22 cellular contexts compared by ENCODE assay signal in the genomic region with DNA sequence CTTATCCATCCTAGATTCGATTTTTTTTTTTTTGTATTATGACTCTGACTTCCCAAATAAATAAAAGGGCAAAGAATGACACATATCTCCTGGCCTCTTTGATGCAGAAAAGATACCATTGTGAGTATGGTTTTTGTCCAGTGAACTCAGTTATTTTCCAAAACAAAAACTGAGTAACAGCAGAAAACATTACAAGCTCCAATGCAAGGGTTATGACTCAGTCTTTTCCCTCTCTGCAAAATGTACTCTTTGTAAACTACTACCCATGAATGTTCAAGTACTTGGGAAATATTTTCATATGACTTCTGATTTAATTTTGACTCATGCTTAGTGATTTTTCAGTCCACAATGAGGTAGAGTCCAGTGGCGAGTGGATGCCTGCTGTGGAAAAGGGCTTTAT.
DNase-seq lines count a peak whose midpoint lies in the region; ATAC-seq, FAIRE-seq and TF ChIP-seq lines count a peak whose summit lies in the region.
"Had no signal": no experiment of that assay in that cellular context is flagged by ENCODE, and none has a peak within 500 bp of the region (broad histone marks: within the 10 kb centered on the region; RNA-seq: fewer than 3 reads in every experiment).

No MANE protein-coding gene starts in this region.

- no peak for FAIRE-seq in GM12891 (lab: Jason Lieb, UNC)
- FAIRE-seq: G401.6, GM12892 had no signal

- H3K36me3 ChIP-seq in H7 (replicated peaks; ENCODE audit: control insufficient read depth, insufficient read depth, low read length): no peaks in the 10 kb centered on the region
- H3K36me3 ChIP-seq: BLaER1 treated with 17β-estradiol and CSF1 and Interleukin-3, amounts not matched to agents 10 nM and 100 nM had no signal

- no peak for TF ChIP-seq CTCF in astrocyte of the spinal cord (IDR thresholded peaks at IDR 0.05; ENCODE audit: low read depth, low read length)

- TF ChIP-seq POLR2A in GM12891 (IDR thresholded peaks at IDR 0.05; ENCODE audit: low read depth, low read length): no peak

- in situ Hi-C loops in astrocyte of the spinal cord (cut with HindIII; ENCODE audit: low sequenced_read_pairs): no loop called here

- DNase-seq in A172 (ENCODE audit: low spot score) (peak; percentile 33), HS-5 (ENCODE audit: low read depth) (peak; percentile 49), astrocyte of the spinal cord (ENCODE audit: low read depth, low spot score) (peak; percentile 49), fibroblast of the conjunctiva (ENCODE audit: low read depth) (peak; percentile 66), H7 (no peak), GM12891 (ENCODE audit: insufficient read length, low spot score) (no peak)
- DNase-seq in activated CD4-positive, alpha-beta T cell treated with anti-CD3 and anti-CD28 coated beads for 48 hours: no peak
- DNase-seq: 8988T; activated CD8-positive, alpha-beta memory T cell treated with anti-CD3 and anti-CD28 coated beads, Interleukin-2, amount 10 ng/mL, durations not matched to agents 7 days and 5 days; effector CD8-positive, alpha-beta T cell; foreskin fibroblast; naive thymus-derived CD8-positive, alpha-beta T cell; NCI-H1092 treated with DMSO at 0.1 percent for 48 hours; NCI-H2081 treated with DMSO at 0.1 percent for 48 hours; NCI-H510A; stimulated activated naive CD8-positive, alpha-beta T cell treated with anti-CD3 and anti-CD28 coated beads, Interleukin-15, Interleukin-2, amounts not matched to agents 100 U/mL and 50 U/mL, for 24 hours; SW 1271 had no signal

- H3K4me3 ChIP-seq in astrocyte of the spinal cord (ENCODE audit: low read depth, low read length) (no peak overlapping the region), H7 (ENCODE audit: insufficient read depth, low read depth, low read length) (no peak overlapping the region)
- H3K4me3 ChIP-seq: BLaER1 treated with 17β-estradiol and CSF1 and Interleukin-3, amounts not matched to agents 10 nM and 100 nM had no signal

- no peak for ATAC-seq in GM21576 (IDR thresholded peaks at IDR 0.05; ENCODE audit: unreplicated experiment)
- ATAC-seq: activated CD8-positive, alpha-beta memory T cell treated with anti-CD3 and anti-CD28 coated beads, Interleukin-2, amount 10 ng/mL, durations not matched to agents 7 days and 5 days; activated T-helper 17 cell treated with anti-CD3 and anti-CD28 coated beads, Interleukin-2, amount 50 U/mL, for 72 hours; naive thymus-derived CD8-positive, alpha-beta T cell; stimulated activated naive CD8-positive, alpha-beta T cell treated with anti-CD3 and anti-CD28 coated beads, Interleukin-15, Interleukin-2, amounts not matched to agents 100 U/mL and 50 U/mL, for 24 hours had no signal

- H3K27me3 ChIP-seq in H7 (ENCODE audit: control insufficient read depth, insufficient read depth, low read length): no peaks in the 10 kb centered on the region
- H3K27me3 ChIP-seq: BLaER1 treated with 17β-estradiol and CSF1 and Interleukin-3, amounts not matched to agents 10 nM and 100 nM had no signal

TF ChIP-seq in GM12891, 5 proteins besides CTCF, POLR2A, EP300 and RAD21:
- TF ChIP-seq PAX5 (IDR thresholded peaks at IDR 0.05; ENCODE audit: insufficient read depth, low read length, severe bottlenecking) (no peak), TAF1 (IDR thresholded peaks at IDR 0.05; ENCODE audit: low read depth, low read length) (no peak), POLR2AphosphoS5 (IDR thresholded peaks at IDR 0.05; ENCODE audit: low read depth, low read length) (no peak), POU2F2 (IDR thresholded peaks at IDR 0.05; ENCODE audit: low read depth, low read length) (no peak), SPI1 (IDR thresholded peaks at IDR 0.05; ENCODE audit: low read depth, low read length) (no peak)

Comparison
In these comparisons a context has a peak if more than half of its experiments do, and no peak if none do; other contexts are left out.
1. DNase-seq: peak in A172 (single experiment), HS-5 (single experiment), astrocyte of the spinal cord (single experiment) and fibroblast of the conjunctiva (single experiment); none in H7 (single experiment), activated CD4-positive, alpha-beta T cell treated with anti-CD3 and anti-CD28 coated beads for 48 hours (single experiment) and GM12891 (single experiment).